In the genomic region with DNA sequence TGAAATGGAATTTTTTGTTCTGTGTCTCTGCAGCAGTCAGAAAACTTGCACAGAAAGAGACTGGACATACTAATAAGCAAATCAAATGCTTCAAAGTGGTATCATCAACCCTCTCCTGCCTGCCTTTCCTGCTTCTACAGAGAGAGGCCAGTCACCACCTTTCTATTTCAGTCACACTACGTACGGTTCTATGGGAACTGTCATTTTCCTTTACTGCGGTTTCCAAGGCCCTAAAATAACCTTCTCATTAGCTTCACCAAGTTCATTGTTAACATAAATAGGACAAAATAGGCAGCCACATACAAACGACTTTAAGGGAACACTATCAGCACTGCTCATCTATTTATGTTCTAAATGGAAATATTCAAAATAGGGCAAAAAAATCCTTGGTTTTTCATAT, we compare ENCODE assay signal across 9 cellular contexts.
A peak's percentile ranks its signal among the peaks of the same experiment; 100 is the strongest.
DNase-seq lines count a peak whose midpoint lies in the region; ATAC-seq and TF ChIP-seq lines count a peak whose summit lies in the region.
"Had no signal": no experiment of that assay in that cellular context is flagged by ENCODE, and none has a peak within 500 bp of the region (broad histone marks: within the 10 kb centered on the region; RNA-seq: fewer than 3 reads in every experiment).

No MANE protein-coding gene starts in this region.

- DNase-seq in GM13976 (ENCODE audit: low spot score) (peak; percentile 32), astrocyte of the hippocampus (ENCODE audit: low read depth, low spot score) (peak; percentile 60), HAP-1 (ENCODE audit: low spot score in 2 of 2) (no peak)
- DNase-seq: activated effector memory CD4-positive, alpha-beta T cell treated with anti-CD3 and anti-CD28 coated beads, Interleukin-2, amount 50 U/mL, for 16 hours; NCI-H2081 treated with DMSO at 0.1 percent for 48 hours had no signal

- no peak overlapping the region for H3K4me3 ChIP-seq in rectal smooth muscle tissue (ENCODE audit: low read length)
- no peak overlapping the region for H3K4me3 ChIP-seq in HAP-1

- no peaks in the 10 kb centered on the region; the same call in 1 of the 2 replicates for H3K9me3 ChIP-seq in HAP-1

- H3K36me3 ChIP-seq in rectal smooth muscle tissue (ENCODE audit: control insufficient read depth, insufficient read depth, low read length) (no peaks in the 10 kb centered on the region), HAP-1 (replicated peaks) (0 out of 2 replicates have a peak, but pooled peaks cover 2% of the 10 kb centered on the region)

- ATAC-seq in HG02884 (IDR thresholded peaks at IDR 0.05; ENCODE audit: unreplicated experiment) (peak; percentile 53), GM18517 (IDR thresholded peaks at IDR 0.05; ENCODE audit: unreplicated experiment) (no peak), GM18858 (IDR thresholded peaks at IDR 0.05; ENCODE audit: unreplicated experiment) (no peak)

- in situ Hi-C loops in GM13976 (cut with MboI; ENCODE audit: low sequenced_read_pairs, unreplicated experiment) (no loop called here), HAP-1 (cut with MboI; ENCODE audit: low sequenced_read_pairs) (no loop called here)

- H3K4me1 ChIP-seq in rectal smooth muscle tissue (ENCODE audit: control insufficient read depth, insufficient read depth, low read length) = peaks cover 11% of the 10 kb centered on the region
- H3K4me1 ChIP-seq in HAP-1 = no peaks in the 10 kb centered on the region

- H3K27ac ChIP-seq in rectal smooth muscle tissue (ENCODE audit: low read depth, low read length) = peak overlapping the region; percentile 7

- no peak overlapping the region for H3K9ac ChIP-seq in rectal smooth muscle tissue (ENCODE audit: low read length)

- peak; percentile 48 for TF ChIP-seq CTCF in GM13976 (IDR thresholded peaks at IDR 0.05; ENCODE audit: borderline replicate concordance, control extremely low read depth, extremely low read depth, insufficient read depth, missing control alignments)

- no peaks in the 10 kb centered on the region for H3K27me3 ChIP-seq in rectal smooth muscle tissue (ENCODE audit: control insufficient read depth, insufficient read depth, low read length)
- H3K27me3 ChIP-seq in HAP-1 (ENCODE audit: low read depth) = no peaks in the 10 kb centered on the region

Comparison
In these comparisons a context has a peak if more than half of its experiments do, and no peak if none do; other contexts are left out.
1. DNase-seq: peak in GM13976 (single experiment) and astrocyte of the hippocampus (single experiment); none in HAP-1 (0 of 2).